ENCODE assay signal across 15 cellular contexts in genomic region chr2:237724811-237725478, GRCh38.
DNase-seq lines count a peak whose midpoint lies in the region; ATAC-seq and TF ChIP-seq lines count a peak whose summit lies in the region.
"Had no signal": no experiment of that assay in that cellular context is flagged by ENCODE, and none has a peak within 500 bp of the region (broad histone marks: within the 10 kb centered on the region; RNA-seq: fewer than 3 reads in every experiment).

No MANE protein-coding gene starts in this region.

- no peak for ATAC-seq in activated naive CD8-positive, alpha-beta T cell treated with anti-CD3 and anti-CD28 coated beads, Interleukin-2, amount 50 U/mL, for 24 hours
- ATAC-seq in GM21515 (IDR thresholded peaks at IDR 0.05; ENCODE audit: unreplicated experiment) (no peak), HG02759 (IDR thresholded peaks at IDR 0.05; ENCODE audit: unreplicated experiment) (no peak)
- ATAC-seq: HCT116, PC-3 had no signal

- DNase-seq in activated naive CD8-positive, alpha-beta T cell treated with anti-CD3 and anti-CD28 coated beads, Interleukin-2, amount 50 U/mL, for 24 hours = no peak
- DNase-seq in activated naive CD8-positive, alpha-beta T cell treated with anti-CD3 and anti-CD28 coated beads for 36 hours = no peak
- DNase-seq in NCI-H748 (lab: John Stamatoyannopoulos, UW; ENCODE audit: unreplicated experiment) (peak; percentile 91), left ventricle myocardium inferior (no peak), thyroid gland (peak; percentile 63), NCI-H1694 treated with DMSO at 0.1 percent for 48 hours (lab: John Stamatoyannopoulos, UW) (no peak)
- DNase-seq: activated naive CD4-positive, alpha-beta T cell treated with anti-CD3 and anti-CD28 coated beads, Interleukin-2, amount 50 U/mL, for 16 hours; effector memory CD4-positive, alpha-beta T cell; PC-3; stimulated activated CD4-positive, alpha-beta T cell treated with anti-CD3 and anti-CD28 coated beads, Interleukin-2, amount 100 ng/mL, for 48 hours; testis had no signal

- H3K9me3 ChIP-seq in left ventricle myocardium inferior (replicated peaks) (no peaks in the 10 kb centered on the region), thyroid gland (no peaks in the 10 kb centered on the region)
- H3K9me3 ChIP-seq: testis had no signal

- TF ChIP-seq POLR2A in thyroid gland (IDR thresholded peaks at IDR 0.05) = no peak

- H3K4me1 ChIP-seq in left ventricle myocardium inferior (peaks cover 96% of the 10 kb centered on the region), thyroid gland (peaks cover 11 to 27% of the 10 kb centered on the region in 2 donors)

- H3K4me3 ChIP-seq in left ventricle myocardium inferior = no peak overlapping the region
- H3K4me3 ChIP-seq in thyroid gland (replicated peaks in 1 of 3) = no peak overlapping the region
- H3K4me3 ChIP-seq: testis had no signal

- H3K27ac Mint-ChIP-seq in activated naive CD8-positive, alpha-beta T cell treated with anti-CD3 and anti-CD28 coated beads, Interleukin-2, amount 50 U/mL, for 24 hours = peak overlapping the region; percentile 28
- no peak overlapping the region for H3K27ac Mint-ChIP-seq in activated naive CD8-positive, alpha-beta T cell treated with anti-CD3 and anti-CD28 coated beads for 36 hours

- H3K4me1 Mint-ChIP-seq in activated naive CD8-positive, alpha-beta T cell treated with anti-CD3 and anti-CD28 coated beads, Interleukin-2, amount 50 U/mL, for 24 hours = peaks cover 58% of the 10 kb centered on the region
- H3K4me1 Mint-ChIP-seq in activated naive CD8-positive, alpha-beta T cell treated with anti-CD3 and anti-CD28 coated beads for 36 hours = peaks cover 33% of the 10 kb centered on the region

- TF ChIP-seq CTCF in left ventricle myocardium inferior (IDR thresholded peaks at IDR 0.05; ENCODE audit: borderline replicate concordance) (no peak), thyroid gland (IDR thresholded peaks at IDR 0.05) (no peak)

- H3K27me3 ChIP-seq in left ventricle myocardium inferior (ENCODE audit: low read depth) (no peaks in the 10 kb centered on the region), thyroid gland (no peaks in the 10 kb centered on the region)
- H3K27me3 ChIP-seq: testis had no signal

- H3K27ac ChIP-seq in left ventricle myocardium inferior (replicated peaks) (peak overlapping the region; percentile 63), thyroid gland (no peak overlapping the region)
- H3K27ac ChIP-seq: testis had no signal

- peaks cover 41% of the 10 kb centered on the region for H3K36me3 Mint-ChIP-seq in activated naive CD8-positive, alpha-beta T cell treated with anti-CD3 and anti-CD28 coated beads, Interleukin-2, amount 50 U/mL, for 24 hours (ENCODE audit: low read depth)
- H3K36me3 Mint-ChIP-seq in activated naive CD8-positive, alpha-beta T cell treated with anti-CD3 and anti-CD28 coated beads for 36 hours = peaks cover 15% of the 10 kb centered on the region

- H3K36me3 ChIP-seq in left ventricle myocardium inferior (peaks cover 7% of the 10 kb centered on the region), thyroid gland (no peaks in the 10 kb centered on the region)

- no peaks in the 10 kb centered on the region for H3K27me3 Mint-ChIP-seq in activated naive CD8-positive, alpha-beta T cell treated with anti-CD3 and anti-CD28 coated beads, Interleukin-2, amount 50 U/mL, for 24 hours
- H3K27me3 Mint-ChIP-seq in activated naive CD8-positive, alpha-beta T cell treated with anti-CD3 and anti-CD28 coated beads for 36 hours = no peaks in the 10 kb centered on the region

- H3K9me3 Mint-ChIP-seq in activated naive CD8-positive, alpha-beta T cell treated with anti-CD3 and anti-CD28 coated beads, Interleukin-2, amount 50 U/mL, for 24 hours = no peaks in the 10 kb centered on the region
- no peaks in the 10 kb centered on the region for H3K9me3 Mint-ChIP-seq in activated naive CD8-positive, alpha-beta T cell treated with anti-CD3 and anti-CD28 coated beads for 36 hours
- H3K9me3 Mint-ChIP-seq: neural crest cell had no signal

- WGBS in thyroid gland, 2 donors = 86 to 88% methylated on average over 9 of the region's 9 CpGs

- no peak overlapping the region for H3K4me3 Mint-ChIP-seq in activated naive CD8-positive, alpha-beta T cell treated with anti-CD3 and anti-CD28 coated beads, Interleukin-2, amount 50 U/mL, for 24 hours
- no peak overlapping the region for H3K4me3 Mint-ChIP-seq in activated naive CD8-positive, alpha-beta T cell treated with anti-CD3 and anti-CD28 coated beads for 36 hours
- H3K4me3 Mint-ChIP-seq: neural crest cell had no signal

- intact Hi-C loops in left ventricle myocardium inferior (cut with micrococcal nuclease) = no loop called here
- intact Hi-C loops in thyroid gland (cut with DNase I) = no loop called here

Comparison
In these comparisons a context has a peak if more than half of its experiments do, and no peak if none do; other contexts are left out.
1. DNase-seq: peak in NCI-H748 (single experiment) and thyroid gland (2 of 2); none in activated naive CD8-positive, alpha-beta T cell treated with anti-CD3 and anti-CD28 coated beads, Interleukin-2, amount 50 U/mL, for 24 hours (single experiment), activated naive CD8-positive, alpha-beta T cell treated with anti-CD3 and anti-CD28 coated beads for 36 hours (single experiment), left ventricle myocardium inferior (single experiment) and NCI-H1694 treated with DMSO at 0.1 percent for 48 hours (single experiment).